9 cellular contexts compared by ENCODE assay signal in the genomic region with DNA sequence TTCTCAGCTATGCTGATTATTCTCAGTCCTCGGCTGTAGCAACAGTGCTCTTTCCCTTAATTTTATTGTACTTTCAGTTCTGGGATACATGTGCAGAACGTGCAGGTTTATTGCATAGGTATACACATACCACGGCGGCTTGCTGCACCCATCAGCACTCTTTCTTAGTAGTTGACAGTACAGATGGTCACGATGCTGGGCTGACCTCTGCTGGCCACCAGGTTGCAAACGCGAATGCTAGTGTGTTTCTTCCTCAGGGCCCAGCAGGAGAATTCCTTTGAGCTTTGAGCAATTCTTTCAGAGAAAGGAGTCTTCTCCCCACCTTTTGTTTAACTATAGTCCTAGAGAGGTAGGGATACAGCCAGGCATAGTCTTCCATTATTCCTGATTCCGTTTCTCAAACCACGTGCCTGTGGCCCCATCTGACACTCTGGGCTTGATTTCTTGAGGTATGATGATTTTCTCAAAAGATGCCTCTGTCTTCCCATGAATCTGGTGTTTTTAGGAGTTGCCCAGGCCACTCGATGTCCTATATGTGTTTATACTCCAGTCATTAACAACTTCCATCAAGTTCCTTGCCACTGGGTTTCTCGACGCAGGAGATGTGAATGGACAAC. TPM values are rescaled to one million over a fixed set of nuclear protein-coding genes. Genes with fewer than 3 reads are reported as not detected.
DNase-seq lines count a peak whose midpoint lies in the region; ATAC-seq, FAIRE-seq and TF ChIP-seq lines count a peak whose summit lies in the region.
"Had no signal": no experiment of that assay in that cellular context is flagged by ENCODE, and none has a peak within 500 bp of the region (broad histone marks: within the 10 kb centered on the region; RNA-seq: fewer than 3 reads in every experiment).

No MANE protein-coding gene starts in this region.

- peak; percentile 71 for ATAC-seq in Right ventricle myocardium inferior
- ATAC-seq in psoas muscle, result no peak

- intact Hi-C loops in Right ventricle myocardium inferior (cut with DNase I), result loop anchor here (2.0 to 10.0 kb wide), 3 partner anchors 258 to 571 kb away; no protein-coding TSS in a partner anchor
- intact Hi-C loops in cardiac septum (cut with DNase I), result loop anchor here (5.0 kb wide), 1 partner anchor 448 kb away; no protein-coding TSS in a partner anchor
- intact Hi-C loops in psoas muscle (cut with DNase I), result no loop called here

- H3K4me1 ChIP-seq in psoas muscle, result no peaks in the 10 kb centered on the region
- H3K4me1 ChIP-seq in small intestine (ENCODE audit: control insufficient read depth in 2 of 2, insufficient read depth in 1 of 2, low read depth in 1 of 2, low read length in 1 of 2), result no peaks in the 10 kb centered on the region

- TF ChIP-seq CTCF in psoas muscle (IDR thresholded peaks at IDR 0.05), result no peak

- no peaks in the 10 kb centered on the region for H3K27me3 ChIP-seq in psoas muscle (ENCODE audit: insufficient read depth in 3 of 3, low read length in 2 of 3)
- no peaks in the 10 kb centered on the region for H3K27me3 ChIP-seq in small intestine (ENCODE audit: control insufficient read depth in 2 of 2, insufficient read depth in 2 of 2, low read length in 2 of 2)

- H3K9me3 ChIP-seq in psoas muscle (no peaks in the 10 kb centered on the region), small intestine (ENCODE audit: control insufficient read depth, low read depth) (no peaks in the 10 kb centered on the region)

- FAIRE-seq in small intestine (lab: Jason Lieb, UNC), result no peak

- 37 to 41% (median 37%) methylated on average over 12 of the region's 12 CpGs for WGBS in psoas muscle, 3 donors
- 35 to 45% (median 42%) methylated on average over 12 of the region's 12 CpGs for WGBS in small intestine, 3 donors

- H3K36me3 ChIP-seq in psoas muscle (ENCODE audit: insufficient read depth in 1 of 2, low read depth in 1 of 2), result no peaks in the 10 kb centered on the region
- H3K36me3 ChIP-seq in small intestine (ENCODE audit: control insufficient read depth in 2 of 2, insufficient read depth in 2 of 2, low read length in 2 of 2), result no peaks in the 10 kb centered on the region

- H3K4me3 ChIP-seq in psoas muscle, result no peak overlapping the region
- no peak overlapping the region for H3K4me3 ChIP-seq in small intestine (ENCODE audit: low read depth in 1 of 2, low read length in 2 of 2)

- H3K27ac ChIP-seq in psoas muscle (no peak overlapping the region), small intestine (ENCODE audit: low read depth in 1 of 2, low read length in 1 of 2) (no peak overlapping the region)

- DNase-seq in Right ventricle myocardium inferior (ENCODE audit: missing footprints) (no peak), cardiac septum (ENCODE audit: low spot score) (no peak), OCI-M1 (lab: John Stamatoyannopoulos, UW) (peak; percentile 24), foreskin melanocyte (peak; percentile 9), psoas muscle (peak; percentile 21 to 53), small intestine (no peak), GF-D8 (lab: John Stamatoyannopoulos, UW) (no peak)
- DNase-seq in stimulated activated naive CD4-positive, alpha-beta T cell treated with Interleukin-2 at 50 U/mL for 16 hours (lab: John Stamatoyannopoulos, UW), result no peak

RNA-seq across cellular contexts. Expression of gene CDC14C, which starts 48.9 kb away (rescaled TPM):
- not detected for total RNA-seq in Right ventricle myocardium inferior
- total RNA-seq in cardiac septum, result not detected
- not detected for total RNA-seq in psoas muscle
- not detected for polyA plus RNA-seq in psoas muscle
- polyA plus RNA-seq in small intestine, result under 1 TPM in 1 of 3 donors, not detected in 2; 0.03 TPM
- total RNA-seq: Daoy had no signal

Comparison
In these comparisons a context has a peak if more than half of its experiments do, and no peak if none do; other contexts are left out.
1. DNase-seq: peak in OCI-M1 (single experiment), foreskin melanocyte (single experiment) and psoas muscle (2 of 2); none in Right ventricle myocardium inferior (single experiment), cardiac septum (single experiment), small intestine (single experiment), stimulated activated naive CD4-positive, alpha-beta T cell treated with Interleukin-2 at 50 U/mL for 16 hours (single experiment) and GF-D8 (single experiment).
2. intact Hi-C loops: an anchor here in Right ventricle myocardium inferior (2.0 to 10.0 kb wide) and cardiac septum (5.0 kb wide); none called in psoas muscle.